Comparison of ENCODE assay signal across 8 cellular contexts in the genomic region with DNA sequence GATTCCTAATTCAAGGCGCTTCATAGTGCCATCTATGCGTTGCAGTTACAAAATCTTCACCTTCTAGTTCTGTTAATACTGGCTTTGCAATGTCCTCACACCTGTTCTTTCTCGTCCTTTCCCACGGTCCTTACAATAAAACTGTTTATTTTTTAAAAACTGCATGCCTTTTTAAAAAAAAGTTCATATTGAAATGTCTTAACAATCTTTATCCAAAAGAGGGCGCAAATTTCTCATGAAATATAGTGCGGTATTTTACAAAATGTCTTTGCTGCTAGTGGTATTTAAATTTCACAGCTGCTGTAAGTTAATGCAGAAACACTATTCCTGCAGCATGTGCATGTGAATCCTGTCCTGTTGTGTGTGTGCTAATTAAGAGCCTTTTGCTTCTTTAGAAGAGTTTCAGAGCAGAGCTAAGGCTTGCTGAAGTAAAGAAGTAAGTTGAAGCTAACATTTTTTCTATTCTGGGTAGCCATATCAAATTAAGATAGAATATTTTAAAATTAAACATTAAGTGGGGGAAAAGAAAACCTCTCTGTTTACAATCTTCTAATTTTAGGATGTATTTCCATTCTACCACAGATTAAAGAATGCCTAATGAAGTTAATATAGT. TPM values are rescaled to one million over a fixed set of nuclear protein-coding genes. Genes with fewer than 3 reads are reported as not detected.
DNase-seq lines count a peak whose midpoint lies in the region; ATAC-seq and TF ChIP-seq lines count a peak whose summit lies in the region.

No MANE protein-coding gene starts in this region.

- H3K36me3 Mint-ChIP-seq in activated naive CD4-positive, alpha-beta T cell treated with anti-CD3 and anti-CD28 coated beads, Interleukin-2, amount 10 ng/mL, durations not matched to agents 7 days and 5 days, result no peaks in the 10 kb centered on the region

- peaks cover 17% of the 10 kb centered on the region for H3K27me3 Mint-ChIP-seq in activated naive CD4-positive, alpha-beta T cell treated with anti-CD3 and anti-CD28 coated beads, Interleukin-2, amount 10 ng/mL, durations not matched to agents 7 days and 5 days

- WGBS in liver, result 16% methylated on average over 6 of the region's 6 CpGs

- H3K36me3 ChIP-seq in liver (ENCODE audit: control insufficient read depth in 4 of 4, insufficient read depth in 3 of 4, low read depth in 1 of 4, low read length in 3 of 4), result no peaks in the 10 kb centered on the region

- no peaks in the 10 kb centered on the region for H3K4me1 Mint-ChIP-seq in activated naive CD4-positive, alpha-beta T cell treated with anti-CD3 and anti-CD28 coated beads, Interleukin-2, amount 10 ng/mL, durations not matched to agents 7 days and 5 days

- no peaks in the 10 kb centered on the region for H3K27me3 ChIP-seq in liver (ENCODE audit: control insufficient read depth in 4 of 4, insufficient read depth in 4 of 4, low read length in 3 of 4)

- H3K9me3 Mint-ChIP-seq in activated naive CD4-positive, alpha-beta T cell treated with anti-CD3 and anti-CD28 coated beads, Interleukin-2, amount 10 ng/mL, durations not matched to agents 7 days and 5 days, result no peaks in the 10 kb centered on the region

- TF ChIP-seq RAD21 in liver (IDR thresholded peaks at IDR 0.05), result peak; percentile 69 to 71

- peak; percentile 29 for DNase-seq in DMS53 treated with DMSO at 0.1 percent for 48 hours (lab: John Stamatoyannopoulos, UW; ENCODE audit: unreplicated experiment)
- peak; percentile 67 to 73 for DNase-seq in Kasumi-1 (lab: John Stamatoyannopoulos, UW)
- no peak for DNase-seq in HPDE6-E6E7 (ENCODE audit: extremely low spot score)
- no peak for DNase-seq in activated naive CD4-positive, alpha-beta T cell treated with anti-CD3 and anti-CD28 coated beads, Interleukin-2, amount 10 ng/mL, durations not matched to agents 7 days and 5 days
- no peak for DNase-seq in SKM-1 treated with dmso at 0.1 percent for 144 hours (lab: John Stamatoyannopoulos, UW; ENCODE audit: unreplicated experiment)

- H3K9ac ChIP-seq in liver (ENCODE audit: low read depth in 1 of 2, low read length in 2 of 2), result no peak overlapping the region

- CTCF ChIA-PET in activated naive CD4-positive, alpha-beta T cell treated with anti-CD3 and anti-CD28 coated beads, Interleukin-2, amount 10 ng/mL, durations not matched to agents 7 days and 5 days (lab: Charles Lee), result interaction anchor here (0.6 to 4.0 kb wide), 10 partner anchors 12 to 299 kb away, joined by 3 to 45 read pairs (median 4); no protein-coding TSS in a partner anchor

- H3K4me1 ChIP-seq in liver (ENCODE audit: control insufficient read depth in 4 of 4, insufficient read depth in 4 of 4, low read length in 3 of 4), result peaks cover 0 to 1% (median 0%) of the 10 kb centered on the region in 4 donors

- no peaks in the 10 kb centered on the region for H3K9me3 ChIP-seq in liver (ENCODE audit: control insufficient read depth in 4 of 4, low read length in 3 of 4)

- H3K27ac ChIP-seq in liver (ENCODE audit: low read depth in 1 of 2, low read length in 2 of 2), result no peak overlapping the region

- ATAC-seq in HG02763 (IDR thresholded peaks at IDR 0.05; ENCODE audit: unreplicated experiment), result no peak

- TF ChIP-seq CTCF in WI38 (IDR thresholded peaks at IDR 0.05; ENCODE audit: low read depth, low read length), result peak; percentile 16; the same call in 1 of the 2 replicates
- TF ChIP-seq CTCF in liver (IDR thresholded peaks at IDR 0.05; ENCODE audit: low read depth, low read length, missing input control), result peak; percentile 31

- H3K4me3 Mint-ChIP-seq in activated naive CD4-positive, alpha-beta T cell treated with anti-CD3 and anti-CD28 coated beads, Interleukin-2, amount 10 ng/mL, durations not matched to agents 7 days and 5 days, result no peak overlapping the region

- H3K4me3 ChIP-seq in WI38 (ENCODE audit: low read depth, low read length) (no peak overlapping the region), liver (ENCODE audit: low read depth in 1 of 3, low read length in 3 of 3) (no peak overlapping the region)

- H3K27ac Mint-ChIP-seq in activated naive CD4-positive, alpha-beta T cell treated with anti-CD3 and anti-CD28 coated beads, Interleukin-2, amount 10 ng/mL, durations not matched to agents 7 days and 5 days, result no peak overlapping the region

TF ChIP-seq in liver, 16 proteins besides CTCF, POLR2A, EP300 and RAD21:
- TF ChIP-seq FOXA1 (IDR thresholded peaks at IDR 0.05) (no peak), TAF1 (conservative IDR thresholded peaks at IDR 0.05) (no peak), HNF4G (IDR thresholded peaks at IDR 0.05) (no peak), RXRA (IDR thresholded peaks at IDR 0.05) (no peak), FOXA2 (IDR thresholded peaks at IDR 0.05) (no peak)
TF ChIP-seq in liver: peak in this region for 0.

RNA-seq across cellular contexts. Expression of gene CLDN10, which starts 15.8 kb away (rescaled TPM):
- total RNA-seq in liver, result 1 to 10 TPM in 1 of 2 donors, under 1 TPM in 1; 0.79 to 4.0 TPM
- polyA plus RNA-seq in liver, result 10 to 100 TPM in 1 of 2 donors, 1 to 10 TPM in 1; 2.2 to 15.1 TPM

Comparison
In these comparisons a context has a peak if more than half of its experiments do, and no peak if none do; other contexts are left out.
1. DNase-seq: peak in DMS53 treated with DMSO at 0.1 percent for 48 hours (single experiment) and Kasumi-1 (2 of 2); none in HPDE6-E6E7 (single experiment), activated naive CD4-positive, alpha-beta T cell treated with anti-CD3 and anti-CD28 coated beads, Interleukin-2, amount 10 ng/mL, durations not matched to agents 7 days and 5 days (single experiment) and SKM-1 treated with dmso at 0.1 percent for 144 hours (single experiment).